ENCODE assay signal across 8 cellular contexts in genomic region chr1:180230416-180230790, GRCh38. TPM values are rescaled to one million over a fixed set of nuclear protein-coding genes. Genes with fewer than 3 reads are reported as not detected.
DNase-seq lines count a peak whose midpoint lies in the region; ATAC-seq and TF ChIP-seq lines count a peak whose summit lies in the region.

No MANE protein-coding gene starts in this region.

- peaks cover 38% of the 10 kb centered on the region for H3F3A ChIP-seq in GM23338 (replicated peaks; ENCODE audit: low read depth)

- no peak for TF ChIP-seq CTCF in A673 (conservative IDR thresholded peaks at IDR 0.05; ENCODE audit: low read depth, low read length)
- no peak for TF ChIP-seq CTCF in GM23338 (conservative IDR thresholded peaks at IDR 0.05; ENCODE audit: low read depth in 2 of 2)
- TF ChIP-seq CTCF in right lobe of liver (IDR thresholded peaks at IDR 0.05) = no peak

- peaks cover 40% of the 10 kb centered on the region for H3K4me1 Mint-ChIP-seq in GM23338
- peaks cover 36% of the 10 kb centered on the region for H3K4me1 Mint-ChIP-seq in activated naive CD4-positive, alpha-beta T cell treated with anti-CD3 and anti-CD28 coated beads for 36 hours (ENCODE audit: low read depth)

- H3K4me3 Mint-ChIP-seq in GM23338 = peak overlapping the region; percentile 77
- H3K4me3 Mint-ChIP-seq in activated naive CD4-positive, alpha-beta T cell treated with anti-CD3 and anti-CD28 coated beads for 36 hours = peak overlapping the region; percentile 68

- H3K9me2 ChIP-seq in GM23338 (ENCODE audit: insufficient read depth) = no peaks in the 10 kb centered on the region

- no peaks in the 10 kb centered on the region; the same call in 2 of the 3 replicates for H3K36me3 Mint-ChIP-seq in GM23338 (ENCODE audit: low read depth)
- H3K36me3 Mint-ChIP-seq in activated naive CD4-positive, alpha-beta T cell treated with anti-CD3 and anti-CD28 coated beads for 36 hours (ENCODE audit: low read depth) = no peaks in the 10 kb centered on the region

- H3K36me3 ChIP-seq in A673 (ENCODE audit: insufficient read depth, low read length, poor library complexity, severe bottlenecking) (no peaks in the 10 kb centered on the region), GM23338 (ENCODE audit: insufficient read depth) (no peaks in the 10 kb centered on the region), right lobe of liver (no peaks in the 10 kb centered on the region), urinary bladder (ENCODE audit: insufficient read depth) (no peaks in the 10 kb centered on the region)

- CTCF ChIA-PET in A673 (lab: Charles Lee) = interaction anchor here (0.6 to 0.9 kb wide), 2 partner anchors 49 to 123 kb away, joined by 3 to 5 read pairs; no protein-coding TSS in a partner anchor
- CTCF ChIA-PET in activated naive CD4-positive, alpha-beta T cell treated with anti-CD3 and anti-CD28 coated beads for 36 hours (lab: Charles Lee) = interaction anchor here (0.6 to 2.7 kb wide), 2 partner anchors 23 to 606 kb away, joined by 3 to 8 read pairs; no protein-coding TSS in a partner anchor

- no peak overlapping the region for H3K27ac ChIP-seq in A673 (ENCODE audit: low read depth, low read length, poor library complexity, severe bottlenecking)
- no peak overlapping the region for H3K27ac ChIP-seq in GM23338 (ENCODE audit: low read depth)
- H3K27ac ChIP-seq in right lobe of liver = no peak overlapping the region
- H3K27ac ChIP-seq in urinary bladder (ENCODE audit: low read depth) = no peak overlapping the region

- H3K27me3 ChIP-seq in A673 (replicated peaks; ENCODE audit: insufficient read depth, low read depth, low read length, poor library complexity) = peaks cover 94% of the 10 kb centered on the region
- H3K27me3 ChIP-seq in GM23338 (ENCODE audit: insufficient read depth) = peaks cover 92% of the 10 kb centered on the region
- H3K27me3 ChIP-seq in right lobe of liver = peaks cover 16 to 66% of the 10 kb centered on the region in 2 donors

- ATAC-seq in GM23338 = peak; percentile 2
- ATAC-seq in right lobe of liver = no peak
- no peak for ATAC-seq in HG03439 (IDR thresholded peaks at IDR 0.05; ENCODE audit: unreplicated experiment)

- no peak overlapping the region for H3K27ac Mint-ChIP-seq in GM23338
- no peak overlapping the region for H3K27ac Mint-ChIP-seq in activated naive CD4-positive, alpha-beta T cell treated with anti-CD3 and anti-CD28 coated beads for 36 hours

- POLR2A ChIA-PET in A673 (lab: Charles Lee; ENCODE audit: low non-redundant PET) = interaction anchor here (0.6 kb wide), 1 partner anchor 560 kb away, joined by 5 read pairs; no protein-coding TSS in a partner anchor

- no peak for TF ChIP-seq POLR2A in right lobe of liver (IDR thresholded peaks at IDR 0.05)

- H3K9me3 ChIP-seq in A673 (ENCODE audit: low read depth, low read length, poor library complexity, severe bottlenecking) (no peaks in the 10 kb centered on the region), right lobe of liver (no peaks in the 10 kb centered on the region)

- intact Hi-C loops in A673 (cut with micrococcal nuclease; ENCODE audit: unreplicated experiment) (no loop called here), right lobe of liver (cut with DNase I) (no loop called here)
- intact Hi-C loops in activated naive CD4-positive, alpha-beta T cell treated with anti-CD3 and anti-CD28 coated beads for 36 hours (cut with micrococcal nuclease) = loop anchor here (5.0 kb wide), 1 partner anchor 348 kb away; the partner anchor contains the start of gene TOR1AIP1

- H3K79me2 ChIP-seq in GM23338 (replicated peaks; ENCODE audit: insufficient read depth) = 0 out of 2 replicates have a peak, but pooled peaks cover 4% of the 10 kb centered on the region

- H3K4me3 ChIP-seq in A673 (ENCODE audit: low read depth, low read length, poor library complexity, severe bottlenecking) = peak overlapping the region; percentile 50
- peak overlapping the region; percentile 85 for H3K4me3 ChIP-seq in GM23338
- peak overlapping the region; percentile 42 to 56 (median 45) for H3K4me3 ChIP-seq in right lobe of liver
- H3K4me3 ChIP-seq in urinary bladder (ENCODE audit: low read depth, low read length) = peak overlapping the region; percentile 64

- under 1% methylated on average over 13 of the region's 28 CpGs for WGBS in right lobe of liver (ENCODE audit: insufficient coverage, low coverage, low lambda C conversion rate, missing lambda C conversion rate)
- 2% methylated on average over 28 of the region's 28 CpGs for WGBS in urinary bladder

- no TSS peak for BruUV-seq in A673 (replicated peaks; lab: Mats Ljungman, UMichigan)

- H3K27me3 Mint-ChIP-seq in GM23338 (ENCODE audit: insufficient read depth, low read depth, poor library complexity) = peaks cover 80% of the 10 kb centered on the region
- H3K27me3 Mint-ChIP-seq in activated naive CD4-positive, alpha-beta T cell treated with anti-CD3 and anti-CD28 coated beads for 36 hours (ENCODE audit: low read depth) = peaks cover 67% of the 10 kb centered on the region

- DNase-seq in A673 (ENCODE audit: low spot score) (no peak), GM23338 (ENCODE audit: low spot score) (peak; percentile 63), right lobe of liver (no peak), NCI-H510A treated with DMSO at 0.1 percent for 48 hours (lab: John Stamatoyannopoulos, UW) (no peak)
- DNase-seq in activated naive CD4-positive, alpha-beta T cell treated with anti-CD3 and anti-CD28 coated beads for 36 hours = peak; percentile 27
- DNase-seq in stimulated activated naive CD4-positive, alpha-beta T cell treated with Interleukin-2 at 50 U/mL for 16 hours (lab: John Stamatoyannopoulos, UW) = no peak

- peaks cover 7% of the 10 kb centered on the region for H3K9me3 Mint-ChIP-seq in GM23338
- no peaks in the 10 kb centered on the region for H3K9me3 Mint-ChIP-seq in activated naive CD4-positive, alpha-beta T cell treated with anti-CD3 and anti-CD28 coated beads for 36 hours

- H3K4me2 ChIP-seq in GM23338 = peak overlapping the region; percentile 100

- H2AFZ ChIP-seq in GM23338 = peak overlapping the region; percentile 72

- H4K20me1 ChIP-seq in GM23338 (replicated peaks; ENCODE audit: insufficient read depth) = no peaks in the 10 kb centered on the region; the same call in 1 of the 2 replicates

- H3K4me1 ChIP-seq in A673 (ENCODE audit: insufficient read depth, low read length, poor library complexity, severe bottlenecking) = peaks cover 13% of the 10 kb centered on the region
- H3K4me1 ChIP-seq in GM23338 (ENCODE audit: insufficient read depth) = peaks cover 43% of the 10 kb centered on the region
- peaks cover 0 to 41% (median 13%) of the 10 kb centered on the region in 4 donors for H3K4me1 ChIP-seq in right lobe of liver
- no peaks in the 10 kb centered on the region for H3K4me1 ChIP-seq in urinary bladder (ENCODE audit: insufficient read depth)

TF ChIP-seq in GM23338, 12 proteins besides CTCF, POLR2A, EP300 and RAD21:
- no peak for TF ChIP-seq JUNB (IDR thresholded peaks at IDR 0.05; ENCODE audit: unreplicated experiment)
- TF ChIP-seq EZH2 (IDR thresholded peaks at IDR 0.05; ENCODE audit: low read depth, unreplicated experiment) = peak; percentile 45

RNA-seq across cellular contexts. Expression of gene LHX4, which starts 0.3 kb away (rescaled TPM):
- 0.07 TPM in 1 of 2 replicates, not detected in the other for total RNA-seq in A673 (2021)
- 2.5 and 2.9 TPM in 2 replicates for total RNA-seq in GM23338 (2014; rRNA removed; shearing (Covaris generic))
- polyA plus RNA-seq in GM23338 (2016; fragmentation: Nextera tagmentation; extraction: Ambion mirVana) = 1.2 and 1.4 TPM in 2 replicates
- total RNA-seq in activated naive CD4-positive, alpha-beta T cell treated with anti-CD3 and anti-CD28 coated beads for 36 hours = not detected
- total RNA-seq in right lobe of liver = not detected
- not detected for total RNA-seq in urinary bladder
- polyA plus RNA-seq in urinary bladder = 0.03 TPM

Comparison
In these comparisons a context has a peak if more than half of its experiments do, and no peak if none do; other contexts are left out.
1. DNase-seq: peak in GM23338 (single experiment) and activated naive CD4-positive, alpha-beta T cell treated with anti-CD3 and anti-CD28 coated beads for 36 hours (single experiment); none in A673 (single experiment), right lobe of liver (0 of 3), stimulated activated naive CD4-positive, alpha-beta T cell treated with Interleukin-2 at 50 U/mL for 16 hours (single experiment) and NCI-H510A treated with DMSO at 0.1 percent for 48 hours (single experiment).
2. Peak in every context shown above with its lines, with median percentiles within 50 percentile points of each other: H3K4me3 ChIP-seq.